1 cellular context compared by ENCODE assay signal in the genomic region with DNA sequence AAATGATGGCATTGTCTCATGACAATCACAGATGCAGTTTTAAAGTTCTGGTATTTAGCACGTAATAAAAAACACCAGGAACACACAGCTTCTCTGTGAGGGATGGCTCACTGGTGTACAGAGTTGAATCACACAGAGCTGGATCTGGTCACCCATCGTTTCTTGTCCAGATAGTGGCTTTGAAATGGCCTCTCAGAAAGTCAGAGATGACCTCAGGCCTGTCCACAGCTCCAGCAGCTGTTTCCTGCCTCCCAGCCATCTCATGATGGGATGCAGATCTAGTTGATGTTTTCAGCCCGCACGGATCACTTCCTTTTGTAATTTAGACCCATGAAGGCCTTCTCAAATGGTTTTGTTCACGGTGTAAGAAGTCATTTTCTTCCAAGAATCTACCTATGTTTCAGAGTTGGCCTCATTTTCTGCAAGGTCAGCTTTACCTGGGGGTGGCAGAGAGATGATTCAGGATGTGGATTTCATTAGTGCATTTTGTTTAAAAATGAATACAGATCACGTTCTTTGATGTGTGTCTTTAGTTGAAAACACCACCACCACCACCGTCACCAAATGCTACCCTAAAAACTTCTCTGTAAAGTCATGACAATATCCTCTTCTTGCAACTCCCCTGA.
TF ChIP-seq lines count a peak whose summit lies in the region.

No MANE protein-coding gene starts in this region.

TF ChIP-seq in HepG2, 621 proteins besides CTCF, POLR2A, EP300 and RAD21 (continued from another document):
- TF ChIP-seq MAFF (IDR thresholded peaks at IDR 0.05; ENCODE audit: low read depth, low read length): peak; percentile 84
- TF ChIP-seq MAFK (conservative IDR thresholded peaks at IDR 0.05 in 1 of 2, IDR thresholded peaks at IDR 0.05 in 1 of 2; ENCODE audit: low read length in 2 of 2): peak; percentile 81 to 92
